1 cellular context compared by ENCODE assay signal in the genomic region with DNA sequence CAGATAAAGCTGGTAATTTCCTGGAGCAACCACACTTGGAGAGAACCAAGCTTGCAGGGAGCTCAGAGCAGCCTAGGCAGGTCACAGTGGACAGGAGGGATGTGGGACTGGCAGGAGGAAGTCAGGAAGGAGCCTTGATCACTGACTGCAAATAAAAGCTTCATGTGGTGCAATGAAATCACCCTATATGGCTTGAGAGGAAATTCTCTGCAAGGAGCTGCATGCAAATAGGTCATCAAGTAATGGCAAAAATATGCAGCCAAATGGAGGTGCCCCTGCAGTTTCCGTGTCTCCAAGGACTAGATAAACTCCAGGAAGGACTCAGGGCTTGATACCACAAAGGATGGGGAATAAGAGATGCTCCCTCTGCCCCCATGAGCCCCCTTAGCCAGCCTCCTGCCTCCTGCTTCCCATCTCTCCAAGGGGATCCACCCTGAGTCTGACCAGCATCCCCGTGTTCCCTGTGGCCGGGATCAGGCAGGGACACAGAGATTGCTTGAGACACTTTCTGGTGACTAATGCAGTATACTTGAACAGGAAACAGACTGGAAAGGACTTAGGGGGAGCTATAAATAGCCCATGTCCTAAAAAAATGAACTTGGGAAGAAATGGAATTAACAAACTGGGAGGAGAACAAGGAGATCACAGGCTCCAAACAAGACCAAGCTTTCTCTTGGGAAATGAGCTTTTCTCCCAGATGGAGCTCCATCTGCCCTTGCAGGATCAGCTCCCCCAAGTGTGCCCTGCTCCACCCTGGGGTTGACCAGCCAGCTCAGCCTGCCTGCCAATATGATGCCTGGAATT.
TF ChIP-seq lines count a peak whose summit lies in the region.

No MANE protein-coding gene starts in this region.

TF ChIP-seq in IMR-90, 13 proteins besides CTCF, POLR2A, EP300 and RAD21 (continued from another document):
- TF ChIP-seq, protein P1, sequence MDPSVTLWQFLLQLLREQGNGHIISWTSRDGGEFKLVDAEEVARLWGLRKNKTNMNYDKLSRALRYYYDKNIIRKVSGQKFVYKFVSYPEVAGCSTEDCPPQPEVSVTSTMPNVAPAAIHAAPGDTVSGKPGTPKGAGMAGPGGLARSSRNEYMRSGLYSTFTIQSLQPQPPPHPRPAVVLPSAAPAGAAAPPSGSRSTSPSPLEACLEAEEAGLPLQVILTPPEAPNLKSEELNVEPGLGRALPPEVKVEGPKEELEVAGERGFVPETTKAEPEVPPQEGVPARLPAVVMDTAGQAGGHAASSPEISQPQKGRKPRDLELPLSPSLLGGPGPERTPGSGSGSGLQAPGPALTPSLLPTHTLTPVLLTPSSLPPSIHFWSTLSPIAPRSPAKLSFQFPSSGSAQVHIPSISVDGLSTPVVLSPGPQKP (IDR thresholded peaks at IDR 0.05; ENCODE audit: borderline replicate concordance, low read depth, low read length) = no peak
